ENCODE assay signal across 8 cellular contexts in the genomic region with DNA sequence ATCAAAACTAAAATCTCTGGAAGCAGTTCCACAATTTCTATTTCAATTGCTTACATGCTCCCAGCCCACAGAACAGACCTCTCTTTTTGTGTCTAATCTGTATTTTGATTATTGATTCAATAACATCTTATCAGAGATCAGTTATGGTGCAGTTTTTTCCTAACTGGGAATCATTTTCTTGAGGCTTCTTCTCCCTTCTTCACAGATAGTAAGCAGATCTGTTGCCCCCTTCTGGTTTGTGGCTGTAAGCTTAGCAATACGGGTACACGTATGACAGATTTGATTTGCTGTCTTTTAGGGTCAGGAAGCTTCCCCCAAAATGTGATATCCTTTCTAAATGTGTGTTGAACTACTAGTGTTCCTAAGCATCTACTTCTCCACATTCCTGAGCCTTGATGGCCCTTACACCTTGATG. TPM values are rescaled to one million over a fixed set of nuclear protein-coding genes. Genes with fewer than 3 reads are reported as not detected.
DNase-seq lines count a peak whose midpoint lies in the region; ATAC-seq and TF ChIP-seq lines count a peak whose summit lies in the region.

No MANE protein-coding gene starts in this region.

- H3K27ac Mint-ChIP-seq in CD8-positive, alpha-beta memory T cell, result no peak overlapping the region
- no peak overlapping the region for H3K27ac Mint-ChIP-seq in activated T-cell treated with anti-CD3 and anti-CD28 coated beads, Interleukin-2, amount 50 U/mL, for 24 hours

- no peaks in the 10 kb centered on the region for H3K4me1 ChIP-seq in CD8-positive, alpha-beta memory T cell (ENCODE audit: insufficient read depth, low read length)

- peak overlapping the region; percentile 34 for H3K27ac ChIP-seq in CD8-positive, alpha-beta memory T cell (ENCODE audit: low read depth, low read length)

- no peaks in the 10 kb centered on the region for H3K27me3 Mint-ChIP-seq in CD8-positive, alpha-beta memory T cell
- no peaks in the 10 kb centered on the region for H3K27me3 Mint-ChIP-seq in activated T-cell treated with anti-CD3 and anti-CD28 coated beads, Interleukin-2, amount 50 U/mL, for 24 hours

- H3K4me3 ChIP-seq in CD8-positive, alpha-beta memory T cell (ENCODE audit: low read length), result no peak overlapping the region
- H3K4me3 ChIP-seq in choroid plexus epithelial cell (ENCODE audit: low read depth, low read length), result no peak overlapping the region

- no peak overlapping the region for H3K4me3 Mint-ChIP-seq in CD8-positive, alpha-beta memory T cell
- no peak overlapping the region for H3K4me3 Mint-ChIP-seq in activated T-cell treated with anti-CD3 and anti-CD28 coated beads, Interleukin-2, amount 50 U/mL, for 24 hours

- no peaks in the 10 kb centered on the region for H3K9me3 Mint-ChIP-seq in CD8-positive, alpha-beta memory T cell
- peaks cover 4% of the 10 kb centered on the region for H3K9me3 Mint-ChIP-seq in activated T-cell treated with anti-CD3 and anti-CD28 coated beads, Interleukin-2, amount 50 U/mL, for 24 hours

- POLR2A ChIA-PET in CD8-positive, alpha-beta memory T cell (lab: Charles Lee), result no interaction called here

- no peak for DNase-seq in CD8-positive, alpha-beta memory T cell
- peak; percentile 55 for DNase-seq in LHCN-M2 (ENCODE audit: low read depth)
- DNase-seq in choroid plexus epithelial cell (ENCODE audit: low read depth), result peak; percentile 85
- peak; percentile 41 for DNase-seq in midbrain (lab: John Stamatoyannopoulos, UW)
- DNase-seq in activated T-cell treated with anti-CD3 and anti-CD28 coated beads, Interleukin-2, amount 50 U/mL, for 24 hours, result no peak
- DNase-seq in omental fat pad (ENCODE audit: low spot score), result no peak

- ATAC-seq in HG02798 (IDR thresholded peaks at IDR 0.05; ENCODE audit: poor library complexity, unreplicated experiment), result no peak
- no peak for ATAC-seq in GM18511 (IDR thresholded peaks at IDR 0.05; ENCODE audit: unreplicated experiment)
- no peak for ATAC-seq in omental fat pad (ENCODE audit: low FRiP score)

- H3K36me3 ChIP-seq in CD8-positive, alpha-beta memory T cell (ENCODE audit: insufficient read depth, low read length), result no peaks in the 10 kb centered on the region

- no peaks in the 10 kb centered on the region for H3K9me3 ChIP-seq in CD8-positive, alpha-beta memory T cell (ENCODE audit: low read length)

- peaks cover 20 to 42% (median 30%) of the 10 kb centered on the region in 3 donors for H3K36me3 Mint-ChIP-seq in CD8-positive, alpha-beta memory T cell
- H3K36me3 Mint-ChIP-seq in activated T-cell treated with anti-CD3 and anti-CD28 coated beads, Interleukin-2, amount 50 U/mL, for 24 hours (ENCODE audit: low read depth), result peaks cover 87% of the 10 kb centered on the region

- peak; percentile 84 for TF ChIP-seq CTCF in choroid plexus epithelial cell (conservative IDR thresholded peaks at IDR 0.05; ENCODE audit: low read depth, low read length)
- no peak for TF ChIP-seq CTCF in omental fat pad (IDR thresholded peaks at IDR 0.05)

- CTCF ChIA-PET in CD8-positive, alpha-beta memory T cell (lab: Charles Lee), result interaction anchor here (1.2 kb wide), 1 partner anchor 19 kb away, joined by 3 read pairs; no protein-coding TSS in a partner anchor

- H3K4me1 Mint-ChIP-seq in CD8-positive, alpha-beta memory T cell, result peaks cover 5 to 14% (median 7%) of the 10 kb centered on the region in 3 donors
- H3K4me1 Mint-ChIP-seq in activated T-cell treated with anti-CD3 and anti-CD28 coated beads, Interleukin-2, amount 50 U/mL, for 24 hours (ENCODE audit: low read depth), result peaks cover 5% of the 10 kb centered on the region

- H3K27me3 ChIP-seq in CD8-positive, alpha-beta memory T cell (ENCODE audit: insufficient read depth, low read length, poor library complexity, severe bottlenecking), result no peaks in the 10 kb centered on the region

RNA-seq across cellular contexts. Expression of a gene that starts 39.4 kb away (rescaled TPM):
- 10 to 100 TPM; 86.9 to 91.9 TPM for total RNA-seq in CD8-positive, alpha-beta memory T cell
- polyA plus RNA-seq in CD8-positive, alpha-beta memory T cell, result 35.9 TPM
- total RNA-seq in LHCN-M2 (2014; rRNA removed) (87.1 and 91.1 TPM in 2 replicates), omental fat pad (10 to 100 TPM; 45.4 to 53.9 (median 51.4) TPM)
- polyA plus RNA-seq in LHCN-M2 (2012), result 34.8 TPM

RNA-seq across cellular contexts. Expression of a gene that starts 39.5 kb away (rescaled TPM):
- total RNA-seq in CD8-positive, alpha-beta memory T cell, result 10 to 100 TPM; 14.0 to 15.0 TPM
- 2.6 TPM for polyA plus RNA-seq in CD8-positive, alpha-beta memory T cell
- total RNA-seq in LHCN-M2 (2014; rRNA removed) (19.0 and 25.3 TPM in 2 replicates), omental fat pad (10 to 100 TPM in 1 of 4 donors, 1 to 10 TPM in 3; 4.8 to 10.2 (median 7.7) TPM)
- 8.6 TPM for polyA plus RNA-seq in LHCN-M2 (2012)

Comparison
In these comparisons a context has a peak if more than half of its experiments do, and no peak if none do; other contexts are left out.
1. DNase-seq: peak in LHCN-M2 (single experiment), choroid plexus epithelial cell (single experiment) and midbrain (single experiment); none in CD8-positive, alpha-beta memory T cell (0 of 5), activated T-cell treated with anti-CD3 and anti-CD28 coated beads, Interleukin-2, amount 50 U/mL, for 24 hours (single experiment) and omental fat pad (single experiment).